8 cellular contexts compared by ENCODE assay signal in genomic region chr14:90903101-90903500, GRCh38.
A peak's percentile ranks its signal among the peaks of the same experiment; 100 is the strongest.
DNase-seq lines count a peak whose midpoint lies in the region; ATAC-seq, FAIRE-seq and TF ChIP-seq lines count a peak whose summit lies in the region.

No MANE protein-coding gene starts in this region.

- WGBS in GM12878 (ENCODE audit: insufficient coverage, insufficient replicate concordance, low lambda C conversion rate, missing lambda C conversion rate), result 0% methylated on average over 1 of the region's 1 CpG
- 3 to 13% (median 6%) methylated on average over 1 of the region's 1 CpG for WGBS in spleen, 5 donors

- TF ChIP-seq POLR2A in GM12878 (IDR thresholded peaks at IDR 0.05; ENCODE audit: low read depth, low read length) (no peak), spleen (IDR thresholded peaks at IDR 0.05) (no peak)

- CTCF ChIA-PET in GM12878 (lab: Yijun Ruan, JAX), result interaction anchor here (0.6 to 7.9 kb wide), 65 partner anchors 8 to 542 kb away, joined by 3 to 333 read pairs (median 4); partner anchors contain the start of genes DGLUCY and RPS6KA5

- in situ Hi-C loops in GM12878 (cut with MboI), result loop anchor here (5.0 kb wide), 1 partner anchor 269 kb away; no protein-coding TSS in a partner anchor

- no peaks in the 10 kb centered on the region for H3K9me3 Mint-ChIP-seq in T-helper 2 cell treated with Interferon-gamma antibody and Interleukin-4, amounts not matched to agents 5 μg/mL and 100 μg/mL, for 36 hours

- POLR2A ChIA-PET in GM12878 (lab: Charles Lee), result interaction anchor here (0.5 to 1.6 kb wide), 3 partner anchors 10 to 279 kb away, joined by 3 to 7 read pairs (median 3); no protein-coding TSS in a partner anchor

- SMC1A ChIA-PET in GM12878 (lab: Charles Lee; ENCODE audit: uncharacterized antibody, unreplicated experiment), result interaction anchor here (0.6 to 5.2 kb wide), 31 partner anchors 11 to 518 kb away, joined by 3 to 183 read pairs (median 4); partner anchors contain the start of genes DGLUCY and RPS6KA5

- peak; percentile 91 for TF ChIP-seq RAD21 in GM12878 (IDR thresholded peaks at IDR 0.05; ENCODE audit: insufficient read depth, low read depth, low read length)

- no peak overlapping the region for H2AFZ ChIP-seq in GM12878 (ENCODE audit: control insufficient read depth, low read depth, low read length)

- intact Hi-C loops in GM12878 (cut with micrococcal nuclease; ENCODE audit: unreplicated experiment), result loop anchor here (1.0 to 5.0 kb wide), 3 partner anchors 159 to 384 kb away; partner anchors contain the start of gene RPS6KA5
- intact Hi-C loops in spleen (cut with DNase I; ENCODE audit: low total_unique reads), result loop anchor here (10.0 kb wide), 1 partner anchor 382 kb away; no protein-coding TSS in a partner anchor

- H3K4me2 ChIP-seq in GM12878 (ENCODE audit: control insufficient read depth, insufficient read depth), result no peak overlapping the region

- peaks cover 45% of the 10 kb centered on the region for H3K36me3 Mint-ChIP-seq in T-helper 2 cell treated with Interferon-gamma antibody and Interleukin-4, amounts not matched to agents 5 μg/mL and 100 μg/mL, for 36 hours (ENCODE audit: low read depth)

- no peak overlapping the region for H3K4me3 Mint-ChIP-seq in T-helper 2 cell treated with Interferon-gamma antibody and Interleukin-4, amounts not matched to agents 5 μg/mL and 100 μg/mL, for 36 hours

- no peaks in the 10 kb centered on the region for H3K79me2 ChIP-seq in GM12878 (ENCODE audit: control insufficient read depth, insufficient read depth, low read length)

- H3K4me1 ChIP-seq in GM12878 (ENCODE audit: control insufficient read depth, insufficient read depth, low read length) (peaks cover 8% of the 10 kb centered on the region; the same call in 1 of the 2 replicates), spleen (peaks cover 0 to 16% (median 1%) of the 10 kb centered on the region in 6 donors)

- H4K20me1 ChIP-seq in GM12878 (ENCODE audit: control insufficient read depth, insufficient read depth), result no peaks in the 10 kb centered on the region

- no peak overlapping the region for H3K4me3 ChIP-seq in GM12878
- no peak overlapping the region for H3K4me3 ChIP-seq in spleen

- TF ChIP-seq CTCF in AG09319 (IDR thresholded peaks at IDR 0.05; ENCODE audit: low read depth, low read length) (peak; percentile 73), GM12878 (IDR thresholded peaks at IDR 0.05 in 2 of 3, conservative IDR thresholded peaks at IDR 0.05 in 1 of 3; ENCODE audit: control insufficient read depth in 2 of 3, extremely low read depth in 1 of 3, insufficient read depth in 1 of 3, low read depth in 3 of 3, low read length in 3 of 3) (peak; percentile 64 to 78 (median 73)), spleen (IDR thresholded peaks at IDR 0.05 in 8 of 11, conservative IDR thresholded peaks at IDR 0.05 in 3 of 11) (peak; percentile 48 to 82 (median 73))

- no peaks in the 10 kb centered on the region for H3K9me3 ChIP-seq in GM12878 (replicated peaks; ENCODE audit: control insufficient read depth, insufficient read depth, low read length)
- H3K9me3 ChIP-seq in spleen, result no peaks in the 10 kb centered on the region

- H3K27me3 ChIP-seq in GM12878 (replicated peaks in 1 of 2; ENCODE audit: control insufficient read depth in 2 of 2, insufficient read depth in 2 of 2, low read length in 1 of 2) (no peaks in the 10 kb centered on the region), spleen (replicated peaks in 1 of 7) (no peaks in the 10 kb centered on the region)

- no peak overlapping the region for H3K27ac Mint-ChIP-seq in T-helper 2 cell treated with Interferon-gamma antibody and Interleukin-4, amounts not matched to agents 5 μg/mL and 100 μg/mL, for 36 hours

- ATAC-seq in GM19035 (IDR thresholded peaks at IDR 0.05; ENCODE audit: unreplicated experiment), result peak; percentile 50
- peak; percentile 85 for ATAC-seq in GM12878
- no peak for ATAC-seq in GM21526 (IDR thresholded peaks at IDR 0.05; ENCODE audit: low FRiP score, unreplicated experiment)

- no peak overlapping the region for H3K9ac ChIP-seq in GM12878 (ENCODE audit: control insufficient read depth, insufficient read depth, low read length)

- H3K36me3 ChIP-seq in GM12878 (ENCODE audit: control insufficient read depth in 2 of 2, insufficient read depth in 2 of 2, low read length in 1 of 2) (no peaks in the 10 kb centered on the region; a peak in 1 of 4 replicates), spleen (peaks cover 0 to 42% (median 17%) of the 10 kb centered on the region in 6 donors)

- no TSS peak for BruUV-seq in GM12878 (replicated peaks; lab: Mats Ljungman, UMichigan)

- DNase-seq in AG09319 (ENCODE audit: extremely low read depth, low read depth) (peak; percentile 19), NCI-H1105 treated with DMSO at 0.1 percent for 48 hours (lab: John Stamatoyannopoulos, UW) (peak; percentile 60), GM12878 (ENCODE audit: low read depth, low spot score) (peak; percentile 17), hypothalamus (lab: John Stamatoyannopoulos, UW) (peak in 30 of 51 donors; percentile 1 to 84 (median 26)), spleen (no peak)
- peak; percentile 31 for DNase-seq in T-helper 2 cell treated with Interferon-gamma antibody and Interleukin-4, amounts not matched to agents 5 μg/mL and 100 μg/mL, for 36 hours (ENCODE audit: low spot score)

- H3K27ac ChIP-seq in GM12878 (ENCODE audit: control insufficient read depth, insufficient read depth), result no peak overlapping the region
- no peak overlapping the region for H3K27ac ChIP-seq in spleen

- H3K4me1 Mint-ChIP-seq in T-helper 2 cell treated with Interferon-gamma antibody and Interleukin-4, amounts not matched to agents 5 μg/mL and 100 μg/mL, for 36 hours (ENCODE audit: low read depth), result peaks cover 20% of the 10 kb centered on the region

- FAIRE-seq in GM12878 (lab: Jason Lieb, UNC), result peak; percentile 66

- TF ChIP-seq EP300 in GM12878 (IDR thresholded peaks at IDR 0.05; ENCODE audit: borderline replicate concordance in 1 of 2, control insufficient read depth in 1 of 2, low read depth in 2 of 2, low read length in 2 of 2), result no peak

- RAD21 ChIA-PET in GM12878 (lab: Charles Lee; ENCODE audit: unreplicated experiment), result interaction anchor here (0.6 to 4.0 kb wide), 31 partner anchors 9 to 524 kb away, joined by 3 to 119 read pairs (median 4); partner anchors contain the start of genes DGLUCY, GPR68 and RPS6KA5

- no peaks in the 10 kb centered on the region for H3K27me3 Mint-ChIP-seq in T-helper 2 cell treated with Interferon-gamma antibody and Interleukin-4, amounts not matched to agents 5 μg/mL and 100 μg/mL, for 36 hours (ENCODE audit: low read depth)

TF ChIP-seq in GM12878, 131 proteins besides CTCF, POLR2A, EP300 and RAD21:
- TF ChIP-seq SMC3 (IDR thresholded peaks at IDR 0.05; ENCODE audit: borderline replicate concordance, low read length), result peak; percentile 84
- TF ChIP-seq ZBED1 (IDR thresholded peaks at IDR 0.05; ENCODE audit: borderline replicate concordance), result no peak
- no peak for TF ChIP-seq HDAC2 (IDR thresholded peaks at IDR 0.05)
